In genomic region chr19:41296323-41296935, GRCh38 we compare ENCODE assay signal across 9 cellular contexts. TPM values are rescaled to one million over a fixed set of nuclear protein-coding genes. Genes with fewer than 3 reads are reported as not detected.
DNase-seq lines count a peak whose midpoint lies in the region; ATAC-seq, FAIRE-seq and TF ChIP-seq lines count a peak whose summit lies in the region.
"Had no signal": no experiment of that assay in that cellular context is flagged by ENCODE, and none has a peak within 500 bp of the region (broad histone marks: within the 10 kb centered on the region; RNA-seq: fewer than 3 reads in every experiment).

No MANE protein-coding gene starts in this region.

- peaks cover 47% of the 10 kb centered on the region for H3F3A ChIP-seq in MM.1S (ENCODE audit: insufficient read depth, low read length)

- H3K36me3 Mint-ChIP-seq in naive thymus-derived CD8-positive, alpha-beta T cell = peaks cover 0 to 97% (median 29%) of the 10 kb centered on the region in 3 donors

- H3K79me2 ChIP-seq in MM.1S (ENCODE audit: low read length) = peaks cover 57% of the 10 kb centered on the region
- H3K79me2 ChIP-seq in mesendoderm (ENCODE audit: control insufficient read depth, insufficient read depth, low read length) = no peaks in the 10 kb centered on the region

- H3K36me3 ChIP-seq in BLaER1 = peaks cover 99% of the 10 kb centered on the region
- peaks cover 29% of the 10 kb centered on the region for H3K36me3 ChIP-seq in MM.1S (replicated peaks; ENCODE audit: insufficient read depth, low read length)
- peaks cover 56% of the 10 kb centered on the region for H3K36me3 ChIP-seq in bronchial epithelial cell (ENCODE audit: control insufficient read depth, insufficient read depth, low read length)
- H3K36me3 ChIP-seq in mesendoderm (ENCODE audit: control insufficient read depth, insufficient read depth, low read length) = peaks cover 66% of the 10 kb centered on the region

- H4K5ac ChIP-seq in mesendoderm (ENCODE audit: low read length) = no peak overlapping the region

- no peaks in the 10 kb centered on the region for H3K9me2 ChIP-seq in MM.1S (replicated peaks; ENCODE audit: insufficient read depth, low read length)

- no peak overlapping the region for H2BK120ac ChIP-seq in mesendoderm (ENCODE audit: low read depth, low read length)

- no peak overlapping the region for H3K18ac ChIP-seq in mesendoderm (ENCODE audit: low read length)

- TF ChIP-seq CTCF in MM.1S (IDR thresholded peaks at IDR 0.05; ENCODE audit: low read length) (no peak), bronchial epithelial cell (IDR thresholded peaks at IDR 0.05; ENCODE audit: insufficient read depth, low read length, severe bottlenecking) (no peak)

- H4K20me1 ChIP-seq in BLaER1 = peaks cover 100% of the 10 kb centered on the region
- H4K20me1 ChIP-seq in MM.1S (ENCODE audit: insufficient read depth, low read length) = no peaks in the 10 kb centered on the region

- peak overlapping the region; percentile 77 for H3K4me2 ChIP-seq in BLaER1
- peak overlapping the region; percentile 82 for H3K4me2 ChIP-seq in MM.1S (ENCODE audit: low read depth, low read length)
- H3K4me2 ChIP-seq in mesendoderm (ENCODE audit: low read length) = no peak overlapping the region

- no peak overlapping the region for H3K4ac ChIP-seq in mesendoderm (ENCODE audit: low read depth, low read length)

- H3K4me3 ChIP-seq in BLaER1 (no peak overlapping the region), MM.1S (ENCODE audit: low read length) (no peak overlapping the region), bronchial epithelial cell (ENCODE audit: low read depth, low read length) (no peak overlapping the region), mesendoderm (ENCODE audit: low read length) (no peak overlapping the region)
- H3K4me3 ChIP-seq: right lobe of liver had no signal

- H2AFZ ChIP-seq in MM.1S (ENCODE audit: low read length) = no peak overlapping the region

- H3K79me1 ChIP-seq in mesendoderm (ENCODE audit: low read length) = peaks cover 20% of the 10 kb centered on the region

- no peaks in the 10 kb centered on the region for H3K27me3 Mint-ChIP-seq in naive thymus-derived CD8-positive, alpha-beta T cell

- no peak for ATAC-seq in naive thymus-derived CD8-positive, alpha-beta T cell
- ATAC-seq in GM19452 (IDR thresholded peaks at IDR 0.05; ENCODE audit: unreplicated experiment) = no peak
- ATAC-seq: right lobe of liver had no signal

- H3K27ac ChIP-seq in BLaER1 (peak overlapping the region; percentile 80; the same call in 1 of the 2 replicates), MM.1S (ENCODE audit: low read length) (peak overlapping the region; percentile 97), mesendoderm (ENCODE audit: low read depth, low read length) (no peak overlapping the region)
- H3K27ac ChIP-seq: right lobe of liver had no signal

- H3K9me3 Mint-ChIP-seq in naive thymus-derived CD8-positive, alpha-beta T cell = no peaks in the 10 kb centered on the region

- no peaks in the 10 kb centered on the region for H3K9me3 ChIP-seq in BLaER1
- no peaks in the 10 kb centered on the region for H3K9me3 ChIP-seq in MM.1S (replicated peaks; ENCODE audit: insufficient read depth, low read length)
- H3K9me3 ChIP-seq: right lobe of liver had no signal

- DNase-seq in MM.1S = peak; percentile 64
- peak; percentile 63 for DNase-seq in bronchial epithelial cell (ENCODE audit: low read depth)
- DNase-seq in naive thymus-derived CD8-positive, alpha-beta T cell = no peak
- no peak for DNase-seq in stimulated activated CD4-positive, alpha-beta T cell treated with anti-CD3 and anti-CD28 coated beads, Interleukin-15, amount 100 ng/mL, for 24 hours
- no peak for DNase-seq in HPDE6-E6E7 (ENCODE audit: extremely low spot score)
- no peak for DNase-seq in mesendoderm
- DNase-seq: right lobe of liver had no signal

- H3K27ac Mint-ChIP-seq in naive thymus-derived CD8-positive, alpha-beta T cell = peak overlapping the region; percentile 82 to 99 (median 92)

- H3K27me3 ChIP-seq in BLaER1 (no peaks in the 10 kb centered on the region), MM.1S (replicated peaks; ENCODE audit: insufficient read depth, low read length) (no peaks in the 10 kb centered on the region), bronchial epithelial cell (ENCODE audit: control insufficient read depth, insufficient read depth, low read length) (no peaks in the 10 kb centered on the region), mesendoderm (ENCODE audit: insufficient read depth, low read length, poor library complexity) (no peaks in the 10 kb centered on the region)
- H3K27me3 ChIP-seq: right lobe of liver had no signal

- H3K4me1 Mint-ChIP-seq in naive thymus-derived CD8-positive, alpha-beta T cell = peaks cover 39 to 69% (median 59%) of the 10 kb centered on the region in 4 donors

- peaks cover 72% of the 10 kb centered on the region for H3K4me1 ChIP-seq in BLaER1
- H3K4me1 ChIP-seq in MM.1S (ENCODE audit: low read length) = peaks cover 59% of the 10 kb centered on the region
- H3K4me1 ChIP-seq in mesendoderm (ENCODE audit: control insufficient read depth, low read depth, low read length) = no peaks in the 10 kb centered on the region
- H3K4me1 ChIP-seq: right lobe of liver had no signal

- H4K8ac ChIP-seq in mesendoderm (ENCODE audit: low read depth, low read length) = no peak overlapping the region

- WGBS in mesendoderm (ENCODE audit: extremely low coverage, insufficient coverage, low lambda C conversion rate) = no CpG with 5 or more reads among the region's 2 CpGs

- no peak overlapping the region for H3K23ac ChIP-seq in mesendoderm (ENCODE audit: low read length)

- no peak overlapping the region for H2BK15ac ChIP-seq in mesendoderm (replicated peaks; ENCODE audit: low read depth)

- no peak overlapping the region for H3K56ac ChIP-seq in mesendoderm (ENCODE audit: low read length)

- peak overlapping the region; percentile 28 for H3K9ac ChIP-seq in BLaER1
- peak overlapping the region; percentile 94 for H3K9ac ChIP-seq in MM.1S (ENCODE audit: low read length)
- H3K9ac ChIP-seq in mesendoderm (ENCODE audit: low read length) = no peak overlapping the region

- H2BK5ac ChIP-seq in mesendoderm (ENCODE audit: low read length) = no peak overlapping the region

- H2AK5ac ChIP-seq in mesendoderm (ENCODE audit: low read length) = no peak overlapping the region

- POLR2A ChIA-PET in naive thymus-derived CD8-positive, alpha-beta T cell (lab: Charles Lee) = interaction anchor here (0.8 kb wide), 1 partner anchor 9 kb away, joined by 3 read pairs; no protein-coding TSS in a partner anchor

- no peak for FAIRE-seq in bronchial epithelial cell (lab: Jason Lieb, UNC)

- H3K4me3 Mint-ChIP-seq in naive thymus-derived CD8-positive, alpha-beta T cell = peak overlapping the region in 2 of 10 donors; percentile 2 to 14

RNA-seq across cellular contexts. Expression of gene CCDC97, which starts 13.5 kb away (rescaled TPM):
- total RNA-seq in bronchial epithelial cell = 7.9 and 12.9 TPM in 2 replicates
- total RNA-seq in naive thymus-derived CD8-positive, alpha-beta T cell = 10 to 100 TPM; 46.6 to 49.1 TPM
- 10 to 100 TPM; 15.6 to 25.0 (median 24.6) TPM for polyA plus RNA-seq in naive thymus-derived CD8-positive, alpha-beta T cell
- polyA plus RNA-seq in mesendoderm (2013, experiment 1 of 2) = 33.2 TPM
- 32.2 TPM for polyA plus RNA-seq in mesendoderm (2013, experiment 2 of 2)

RNA-seq across cellular contexts. Expression of gene HNRNPUL1, which starts 32.3 kb away (rescaled TPM):
- 41.9 and 43.5 TPM in 2 replicates for total RNA-seq in bronchial epithelial cell
- 100 to 1,000 TPM; 262 to 280 TPM for total RNA-seq in naive thymus-derived CD8-positive, alpha-beta T cell
- 10 to 100 TPM; 40.7 to 67.6 (median 46.1) TPM for polyA plus RNA-seq in naive thymus-derived CD8-positive, alpha-beta T cell
- polyA plus RNA-seq in mesendoderm (2013, experiment 1 of 2) = 241 TPM
- polyA plus RNA-seq in mesendoderm (2013, experiment 2 of 2) = 240 TPM

RNA-seq across cellular contexts. Expression of gene TGFB1, which starts 57.3 kb away (rescaled TPM):
- 4.5 and 5.2 TPM in 2 replicates for total RNA-seq in bronchial epithelial cell
- 10 to 100 TPM; 83.6 to 85.6 TPM for total RNA-seq in naive thymus-derived CD8-positive, alpha-beta T cell
- polyA plus RNA-seq in naive thymus-derived CD8-positive, alpha-beta T cell = 10 to 100 TPM; 30.5 to 45.4 (median 34.5) TPM
- 36.8 TPM for polyA plus RNA-seq in mesendoderm (2013, experiment 1 of 2)
- 35.2 TPM for polyA plus RNA-seq in mesendoderm (2013, experiment 2 of 2)

Comparison
In these comparisons a context has a peak if more than half of its experiments do, and no peak if none do; other contexts are left out.
1. DNase-seq: peak in MM.1S (single experiment) and bronchial epithelial cell (single experiment); none in naive thymus-derived CD8-positive, alpha-beta T cell (0 of 10), stimulated activated CD4-positive, alpha-beta T cell treated with anti-CD3 and anti-CD28 coated beads, Interleukin-15, amount 100 ng/mL, for 24 hours (single experiment), HPDE6-E6E7 (single experiment) and mesendoderm (single experiment).
2. RNA of gene TGFB1, which starts 57.3 kb away (total RNA-seq): 83.6 to 85.6 TPM in naive thymus-derived CD8-positive, alpha-beta T cell; 4.5 to 5.2 TPM in bronchial epithelial cell; every median in the first group is over 10 times any median in the second.